Comparison of ENCODE assay signal across 31 cellular contexts in genomic region chr12:109347579-109347978, GRCh38. TPM values are rescaled to one million over a fixed set of nuclear protein-coding genes. Genes with fewer than 3 reads are reported as not detected.
"Had no signal": no experiment of that assay in that cellular context is flagged by ENCODE, and none has a peak within 500 bp of the region (broad histone marks: within the 10 kb centered on the region; RNA-seq: fewer than 3 reads in every experiment).

A gene with protein sequence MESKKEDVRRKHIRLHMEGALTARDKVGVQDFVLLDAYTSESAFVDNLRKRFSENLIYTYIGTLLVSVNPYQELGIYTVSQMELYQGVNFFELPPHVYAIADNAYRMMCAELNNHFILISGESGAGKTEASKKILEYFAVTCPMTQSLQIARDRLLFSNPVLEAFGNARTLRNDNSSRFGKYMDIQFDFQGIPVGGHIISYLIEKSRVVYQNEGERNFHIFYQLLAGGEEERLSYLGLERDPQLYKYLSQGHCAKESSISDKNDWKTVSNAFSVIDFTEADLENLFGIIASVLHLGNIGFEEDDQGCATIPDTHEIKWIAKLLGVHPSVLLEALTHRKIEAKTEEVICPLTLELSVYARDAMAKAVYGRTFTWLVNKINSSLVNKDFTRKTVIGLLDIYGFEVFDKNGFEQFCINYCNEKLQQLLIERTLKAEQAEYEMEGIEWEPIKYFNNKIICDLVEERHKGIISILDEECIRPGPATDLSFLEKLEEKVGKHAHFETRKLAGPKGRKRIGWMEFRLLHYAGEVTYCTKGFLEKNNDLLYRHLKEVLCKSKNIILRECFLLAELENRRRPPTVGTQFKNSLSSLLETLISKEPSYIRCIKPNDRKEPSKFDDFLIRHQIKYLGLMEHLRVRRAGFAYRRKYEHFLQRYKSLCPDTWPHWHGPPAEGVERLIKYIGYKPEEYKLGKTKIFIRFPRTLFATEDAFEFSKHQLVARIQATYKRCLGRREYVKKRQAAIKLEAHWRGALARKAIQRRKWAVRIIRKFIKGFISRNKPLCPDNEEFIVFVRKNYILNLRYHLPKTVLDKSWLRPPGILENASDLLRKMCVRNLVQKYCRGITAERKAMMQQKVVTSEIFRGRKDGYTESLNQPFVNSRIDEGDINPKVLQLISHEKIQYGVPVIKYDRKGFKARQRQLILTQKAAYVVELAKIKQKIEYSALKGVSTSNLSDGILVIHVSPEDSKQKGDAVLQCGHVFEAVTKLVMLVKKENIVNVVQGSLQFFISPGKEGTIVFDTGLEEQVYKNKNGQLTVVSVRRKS (plus strand): TSS chr12:109347900. CDS start chr12:109347961, 61 bp downstream.

- H3K27ac Mint-ChIP-seq: activated CD4-positive, alpha-beta memory T cell treated with anti-CD3 and anti-CD28 coated beads for 36 hours; activated naive CD4-positive, alpha-beta T cell treated with anti-CD3 and anti-CD28 coated beads, Interleukin-2, amount 50 U/mL, for 24 hours; activated naive CD8-positive, alpha-beta T cell treated with anti-CD3 and anti-CD28 coated beads, Interleukin-2, amount 50 U/mL, for 24 hours; activated T-cell treated with anti-CD3 and anti-CD28 coated beads, Interleukin-2, amount 50 U/mL, for 24 hours; activated T-helper 17 cell treated with anti-CD3 and anti-CD28 coated beads, Interleukin-2, amount 50 U/mL, for 72 hours; dendritic cell treated with granulocyte-macrophage colony-stimulating factor and Interleukin-4, amounts not matched to agents 40 ng/mL and 50 ng/mL, for 4 days; endodermal cell; natural killer cell had no signal

- H3K27ac ChIP-seq: esophagus squamous epithelium, heart right ventricle, neutrophil, sigmoid colon, suprapubic skin, tibial artery, upper lobe of right lung, VCaP had no signal

- H3K9me3 Mint-ChIP-seq: activated naive CD4-positive, alpha-beta T cell treated with anti-CD3 and anti-CD28 coated beads, Interleukin-2, amount 50 U/mL, for 24 hours; activated naive CD8-positive, alpha-beta T cell treated with anti-CD3 and anti-CD28 coated beads, Interleukin-2, amount 50 U/mL, for 24 hours; activated T-helper 17 cell treated with anti-CD3 and anti-CD28 coated beads, Interleukin-2, amount 50 U/mL, for 72 hours; central memory CD8-positive, alpha-beta T cell; dendritic cell treated with granulocyte-macrophage colony-stimulating factor and Interleukin-4, amounts not matched to agents 40 ng/mL and 50 ng/mL, for 4 days; natural killer cell had no signal

- H3K36me3 Mint-ChIP-seq: activated CD4-positive, alpha-beta memory T cell treated with anti-CD3 and anti-CD28 coated beads for 36 hours; activated naive CD4-positive, alpha-beta T cell treated with anti-CD3 and anti-CD28 coated beads, Interleukin-2, amount 50 U/mL, for 24 hours; natural killer cell had no signal

- H3K27me3 Mint-ChIP-seq: dendritic cell treated with granulocyte-macrophage colony-stimulating factor and Interleukin-4, amounts not matched to agents 40 ng/mL and 50 ng/mL, for 4 days had no signal

- H3K4me3 Mint-ChIP-seq: activated CD4-positive, alpha-beta memory T cell treated with anti-CD3 and anti-CD28 coated beads for 36 hours; activated naive CD4-positive, alpha-beta T cell treated with anti-CD3 and anti-CD28 coated beads, Interleukin-2, amount 50 U/mL, for 24 hours; activated naive CD8-positive, alpha-beta T cell treated with anti-CD3 and anti-CD28 coated beads, Interleukin-2, amount 50 U/mL, for 24 hours; activated T-cell treated with anti-CD3 and anti-CD28 coated beads, Interleukin-2, amount 50 U/mL, for 24 hours; activated T-helper 17 cell treated with anti-CD3 and anti-CD28 coated beads, Interleukin-2, amount 50 U/mL, for 72 hours; central memory CD8-positive, alpha-beta T cell; dendritic cell treated with granulocyte-macrophage colony-stimulating factor and Interleukin-4, amounts not matched to agents 40 ng/mL and 50 ng/mL, for 4 days; endodermal cell; natural killer cell had no signal

- DNase-seq: activated CD4-positive, alpha-beta T cell treated with anti-CD3 and anti-CD28 coated beads for 4 hours; activated CD8-positive, alpha-beta memory T cell treated with anti-CD3 and anti-CD28 coated beads, Interleukin-2, amount 50 U/mL, for 48 hours; activated T-cell treated with anti-CD3 and anti-CD28 coated beads, Interleukin-2, amount 50 U/mL, for 24 hours; esophagus squamous epithelium; foreskin melanocyte; heart right ventricle; mammary epithelial cell; midbrain; natural killer cell; retina; sigmoid colon; stimulated activated naive CD4-positive, alpha-beta T cell; tibial artery; upper lobe of right lung had no signal

- H3K4me1 Mint-ChIP-seq: activated naive CD4-positive, alpha-beta T cell treated with anti-CD3 and anti-CD28 coated beads, Interleukin-2, amount 50 U/mL, for 24 hours; activated naive CD8-positive, alpha-beta T cell treated with anti-CD3 and anti-CD28 coated beads, Interleukin-2, amount 50 U/mL, for 24 hours; activated T-helper 17 cell treated with anti-CD3 and anti-CD28 coated beads, Interleukin-2, amount 50 U/mL, for 72 hours; central memory CD8-positive, alpha-beta T cell; endodermal cell; natural killer cell had no signal

- ATAC-seq: activated naive CD8-positive, alpha-beta T cell treated with anti-CD3 and anti-CD28 coated beads, Interleukin-2, amount 50 U/mL, for 24 hours; activated T-helper 17 cell treated with anti-CD3 and anti-CD28 coated beads, Interleukin-2, amount 50 U/mL, for 72 hours; heart right ventricle; upper lobe of right lung had no signal

RNA-seq across cellular contexts. Expression of the gene that starts here (rescaled TPM):
- total RNA-seq: activated CD4-positive, alpha-beta memory T cell treated with anti-CD3 and anti-CD28 coated beads for 36 hours; activated CD8-positive, alpha-beta memory T cell treated with anti-CD3 and anti-CD28 coated beads for 36 hours; activated T-helper 17 cell treated with anti-CD3 and anti-CD28 coated beads, Interleukin-2, amount 50 U/mL, for 72 hours; bronchial epithelial cell; endodermal cell; glomerular endothelial cell; liver; mammary epithelial cell; natural killer cell; osteocyte; posterior vena cava; sigmoid colon; T-helper 1 cell treated with Interleukin-12 subunit alpha and Interleukin-12 subunit beta and Interleukin-4 antibody, amounts not matched to agents 30 ng/mL and 1 ng/mL, for 36 hours had no signal
